1 cellular context compared by ENCODE assay signal in genomic region chr2:21658269-21658668, GRCh38.
TF ChIP-seq lines count a peak whose summit lies in the region.

No MANE protein-coding gene starts in this region.

TF ChIP-seq in IMR-90, 13 proteins besides CTCF, POLR2A, EP300 and RAD21:
- no peak for TF ChIP-seq CEBPB (IDR thresholded peaks at IDR 0.05; ENCODE audit: low read depth, low read length)
